ENCODE assay signal across 9 cellular contexts in genomic region chr3:64266065-64266874, GRCh38. TPM values are rescaled to one million over a fixed set of nuclear protein-coding genes. Genes with fewer than 3 reads are reported as not detected.
A peak's percentile ranks its signal among the peaks of the same experiment; 100 is the strongest.
DNase-seq lines count a peak whose midpoint lies in the region; ATAC-seq, FAIRE-seq and TF ChIP-seq lines count a peak whose summit lies in the region.
"Had no signal": no experiment of that assay in that cellular context is flagged by ENCODE, and none has a peak within 500 bp of the region (broad histone marks: within the 10 kb centered on the region; RNA-seq: fewer than 3 reads in every experiment).

No MANE protein-coding gene starts in this region.

- WGBS in HUES64, result 57% methylated on average over 7 of the region's 7 CpGs
- WGBS in HepG2 (ENCODE audit: low lambda C conversion rate), result 17% methylated on average over 7 of the region's 7 CpGs
- 30 to 36% methylated on average over 7 of the region's 7 CpGs for WGBS in testis, 2 donors

- no peak for FAIRE-seq in HepG2 (lab: Jason Lieb, UNC)

- TF ChIP-seq RAD21 in HepG2 (CRISPR knock-in tag; IDR thresholded peaks at IDR 0.05), result no peak

- no peak overlapping the region for H3K4me2 ChIP-seq in HepG2 (ENCODE audit: low read depth, low read length)

- peaks cover 20 to 89% (median 28%) of the 10 kb centered on the region in 5 donors for H3K27me3 Mint-ChIP-seq in naive thymus-derived CD8-positive, alpha-beta T cell
- peaks cover 26% of the 10 kb centered on the region for H3K27me3 Mint-ChIP-seq in activated T-helper 1 cell treated with anti-CD3 and anti-CD28 coated beads, Interleukin-12 subunit alpha, Interleukin-12 subunit beta, Interleukin-2, Interleukin-4 antibody, amounts not matched to agents 30 ng/mL and 10 ng/mL and 1 ng/mL, durations not matched to agents 14 hours and 24 hours and 36 hours (ENCODE audit: insufficient read depth)
- H3K27me3 Mint-ChIP-seq in activated CD4-positive, alpha-beta memory T cell treated with anti-CD3 and anti-CD28 coated beads for 36 hours, result peaks cover 22% of the 10 kb centered on the region

- H3K9me3 ChIP-seq in HUES64 (ENCODE audit: insufficient read depth, low read depth, low read length) (peaks cover 8% of the 10 kb centered on the region; the same call in 1 of the 2 replicates), HepG2 (ENCODE audit: low read length) (peaks cover 9% of the 10 kb centered on the region), testis (no peaks in the 10 kb centered on the region)

- no TSS peak for BruUV-seq in HepG2 (replicated peaks; lab: Mats Ljungman, UMichigan)

- peaks cover 0 to 2% (median 0%) of the 10 kb centered on the region in 3 donors for H3K36me3 Mint-ChIP-seq in naive thymus-derived CD8-positive, alpha-beta T cell
- H3K36me3 Mint-ChIP-seq in activated T-helper 1 cell treated with anti-CD3 and anti-CD28 coated beads, Interleukin-12 subunit alpha, Interleukin-12 subunit beta, Interleukin-2, Interleukin-4 antibody, amounts not matched to agents 30 ng/mL and 10 ng/mL and 1 ng/mL, durations not matched to agents 14 hours and 24 hours and 36 hours (ENCODE audit: low read depth), result no peaks in the 10 kb centered on the region
- H3K36me3 Mint-ChIP-seq in activated CD4-positive, alpha-beta memory T cell treated with anti-CD3 and anti-CD28 coated beads for 36 hours, result no peaks in the 10 kb centered on the region

- CTCF ChIA-PET in HepG2 (lab: Yijun Ruan, JAX; ENCODE audit: low intra/inter-chr PET ratio, low total read pairs), result no interaction called here
- CTCF ChIA-PET in activated CD4-positive, alpha-beta memory T cell treated with anti-CD3 and anti-CD28 coated beads for 36 hours (lab: Charles Lee), result no interaction called here

- peaks cover 0 to 10% (median 2%) of the 10 kb centered on the region in 9 donors for H3K9me3 Mint-ChIP-seq in naive thymus-derived CD8-positive, alpha-beta T cell
- no peaks in the 10 kb centered on the region for H3K9me3 Mint-ChIP-seq in activated T-helper 1 cell treated with anti-CD3 and anti-CD28 coated beads, Interleukin-12 subunit alpha, Interleukin-12 subunit beta, Interleukin-2, Interleukin-4 antibody, amounts not matched to agents 30 ng/mL and 10 ng/mL and 1 ng/mL, durations not matched to agents 14 hours and 24 hours and 36 hours
- no peaks in the 10 kb centered on the region for H3K9me3 Mint-ChIP-seq in activated CD4-positive, alpha-beta memory T cell treated with anti-CD3 and anti-CD28 coated beads for 36 hours

- ATAC-seq in HepG2, result peak; percentile 31; the same call in 2 of the 3 replicates
- ATAC-seq in naive thymus-derived CD8-positive, alpha-beta T cell, result no peak
- no peak for ATAC-seq in GM19035 (IDR thresholded peaks at IDR 0.05; ENCODE audit: unreplicated experiment)

- TF ChIP-seq POLR2A in HepG2 (IDR thresholded peaks at IDR 0.05; ENCODE audit: insufficient read depth in 1 of 2, low read depth in 2 of 2, low read length in 2 of 2) (no peak), testis (IDR thresholded peaks at IDR 0.05) (no peak)

- in situ Hi-C loops in HepG2 (cut with HindIII; ENCODE audit: extremely low pct_ligation_motif_present, low pct_unique_long_range_greater_than_20kb), result no loop called here

- H3K4me1 ChIP-seq in HUES64 (ENCODE audit: insufficient read depth, low read length), result peaks cover 25% of the 10 kb centered on the region
- H3K4me1 ChIP-seq in HepG2 (ENCODE audit: insufficient read depth, low read length), result peaks cover 27% of the 10 kb centered on the region
- peaks cover 12% of the 10 kb centered on the region for H3K4me1 ChIP-seq in testis

- intact Hi-C loops in HepG2 (cut with micrococcal nuclease; ENCODE audit: unreplicated experiment) (no loop called here), testis (cut with DNase I; ENCODE audit: low total_unique reads) (loop anchor here (5.0 kb wide), 1 partner anchor 44 kb away; no protein-coding TSS in a partner anchor)
- intact Hi-C loops in activated T-helper 1 cell treated with anti-CD3 and anti-CD28 coated beads, Interleukin-12 subunit alpha, Interleukin-12 subunit beta, Interleukin-2, Interleukin-4 antibody, amounts not matched to agents 30 ng/mL and 10 ng/mL and 1 ng/mL, durations not matched to agents 14 hours and 24 hours and 36 hours (cut with micrococcal nuclease), result no loop called here
- intact Hi-C loops in activated CD4-positive, alpha-beta memory T cell treated with anti-CD3 and anti-CD28 coated beads for 36 hours (cut with micrococcal nuclease), result no loop called here

- H3K27ac ChIP-seq in HUES64 (ENCODE audit: low read depth, low read length) (no peak overlapping the region), HepG2 (ENCODE audit: extremely low read length, insufficient read depth, low read length) (no peak overlapping the region), testis (peak overlapping the region; percentile 76 to 84)

- no peak for TF ChIP-seq EP300 in HepG2 (IDR thresholded peaks at IDR 0.05; ENCODE audit: low read depth in 2 of 2, low read length in 2 of 2)
- no peak for TF ChIP-seq EP300 in HepG2 (CRISPR knock-in tag; IDR thresholded peaks at IDR 0.05; ENCODE audit: borderline replicate concordance)

- H3K36me3 ChIP-seq in HUES64 (ENCODE audit: insufficient read depth, low read length) (no peaks in the 10 kb centered on the region), HepG2 (replicated peaks in 1 of 2; ENCODE audit: control insufficient read depth in 1 of 2, insufficient read depth in 2 of 2, low read length in 2 of 2) (no peaks in the 10 kb centered on the region), testis (ENCODE audit: low read depth, missing control alignments) (no peaks in the 10 kb centered on the region)

- no peaks in the 10 kb centered on the region for H3K4me1 Mint-ChIP-seq in naive thymus-derived CD8-positive, alpha-beta T cell
- H3K4me1 Mint-ChIP-seq in activated T-helper 1 cell treated with anti-CD3 and anti-CD28 coated beads, Interleukin-12 subunit alpha, Interleukin-12 subunit beta, Interleukin-2, Interleukin-4 antibody, amounts not matched to agents 30 ng/mL and 10 ng/mL and 1 ng/mL, durations not matched to agents 14 hours and 24 hours and 36 hours (ENCODE audit: low read depth), result no peaks in the 10 kb centered on the region
- H3K4me1 Mint-ChIP-seq in activated CD4-positive, alpha-beta memory T cell treated with anti-CD3 and anti-CD28 coated beads for 36 hours (ENCODE audit: low read depth), result no peaks in the 10 kb centered on the region

- H3K27me3 ChIP-seq in HUES64 (ENCODE audit: insufficient read depth, low read length) (no peaks in the 10 kb centered on the region), HepG2 (ENCODE audit: control insufficient read depth in 1 of 2, insufficient read depth in 2 of 2, low read length in 2 of 2) (peaks cover 0 to 23% of the 10 kb centered on the region in 2 experiments; a peak in 2 of 5 replicates), testis (no peaks in the 10 kb centered on the region)

- no peak overlapping the region for H2AFZ ChIP-seq in HepG2 (ENCODE audit: low read length)

- H3K4me3 Mint-ChIP-seq in naive thymus-derived CD8-positive, alpha-beta T cell, result no peak overlapping the region
- H3K4me3 Mint-ChIP-seq in activated T-helper 1 cell treated with anti-CD3 and anti-CD28 coated beads, Interleukin-12 subunit alpha, Interleukin-12 subunit beta, Interleukin-2, Interleukin-4 antibody, amounts not matched to agents 30 ng/mL and 10 ng/mL and 1 ng/mL, durations not matched to agents 14 hours and 24 hours and 36 hours, result no peak overlapping the region
- no peak overlapping the region for H3K4me3 Mint-ChIP-seq in activated CD4-positive, alpha-beta memory T cell treated with anti-CD3 and anti-CD28 coated beads for 36 hours

- POLR2A ChIA-PET in HepG2 (lab: Yijun Ruan, JAX), result no interaction called here
- POLR2A ChIA-PET in naive thymus-derived CD8-positive, alpha-beta T cell (lab: Charles Lee), result no interaction called here
- POLR2A ChIA-PET in activated CD4-positive, alpha-beta memory T cell treated with anti-CD3 and anti-CD28 coated beads for 36 hours (lab: Charles Lee), result no interaction called here

- DNase-seq in choroid plexus epithelial cell (ENCODE audit: low read depth) (peak; percentile 88), HepG2 (ENCODE audit: low spot score) (peak; percentile 3), testis (peak; percentile 41)
- no peak for DNase-seq in naive thymus-derived CD8-positive, alpha-beta T cell
- no peak for DNase-seq in activated T-helper 1 cell treated with anti-CD3 and anti-CD28 coated beads, Interleukin-12 subunit alpha, Interleukin-12 subunit beta, Interleukin-2, Interleukin-4 antibody, amounts not matched to agents 30 ng/mL and 10 ng/mL and 1 ng/mL, durations not matched to agents 14 hours and 24 hours and 36 hours (ENCODE audit: low spot score)
- no peak for DNase-seq in activated CD4-positive, alpha-beta memory T cell treated with anti-CD3 and anti-CD28 coated beads for 36 hours
- DNase-seq: NCI-H345 had no signal

- TF ChIP-seq CTCF in choroid plexus epithelial cell (conservative IDR thresholded peaks at IDR 0.05; ENCODE audit: low read depth, low read length) (no peak), HepG2 (CRISPR knock-in tag; IDR thresholded peaks at IDR 0.05) (no peak), testis (IDR thresholded peaks at IDR 0.05) (no peak)

- H4K20me1 ChIP-seq in HepG2 (ENCODE audit: insufficient read depth, low read length), result no peaks in the 10 kb centered on the region

- H3K4me3 ChIP-seq in HUES64 (ENCODE audit: low read length) (peak overlapping the region; percentile 64; the same call in 1 of the 2 replicates), choroid plexus epithelial cell (ENCODE audit: low read depth, low read length) (peak overlapping the region; percentile 74), HepG2 (replicated peaks in 1 of 3; ENCODE audit: insufficient read depth in 1 of 3, low read depth in 2 of 3, low read length in 3 of 3) (no peak overlapping the region), testis (peak overlapping the region; percentile 65)

- H3K9ac ChIP-seq in HUES64 (ENCODE audit: low read depth, low read length) (no peak overlapping the region), HepG2 (ENCODE audit: insufficient read depth, low read depth, low read length) (no peak overlapping the region)

- H3K79me2 ChIP-seq in HepG2 (ENCODE audit: insufficient read depth, low read length), result no peaks in the 10 kb centered on the region

- no peak overlapping the region for H3K27ac Mint-ChIP-seq in naive thymus-derived CD8-positive, alpha-beta T cell
- no peak overlapping the region for H3K27ac Mint-ChIP-seq in activated T-helper 1 cell treated with anti-CD3 and anti-CD28 coated beads, Interleukin-12 subunit alpha, Interleukin-12 subunit beta, Interleukin-2, Interleukin-4 antibody, amounts not matched to agents 30 ng/mL and 10 ng/mL and 1 ng/mL, durations not matched to agents 14 hours and 24 hours and 36 hours
- H3K27ac Mint-ChIP-seq in activated CD4-positive, alpha-beta memory T cell treated with anti-CD3 and anti-CD28 coated beads for 36 hours, result no peak overlapping the region

RNA-seq across cellular contexts. Expression of gene PRICKLE2, which starts 41.0 kb away (rescaled TPM):
- polyA plus RNA-seq in HUES64 (2013, experiment 1 of 2), result 3.3 TPM
- polyA plus RNA-seq in HUES64 (2013, experiment 2 of 2), result 4.4 TPM
- 0.04 and 0.07 TPM in 2 replicates for total RNA-seq in HepG2 (2016; rRNA removed; fragmentation: Illumina TruSeq; extraction: Trizol)
- total RNA-seq in HepG2 (2016; cell fraction: cytosol; rRNA removed; fragmentation: Illumina TruSeq; extraction: Trizol; ENCODE audit: low read depth), result not detected in 2 replicates
- 0.02 and 0.04 TPM in 2 replicates for total RNA-seq in HepG2 (2016; cell fraction: insoluble cytoplasmic fraction; rRNA removed; fragmentation: Illumina TruSeq; extraction: Trizol)
- total RNA-seq in HepG2 (2016; cell fraction: membrane; rRNA removed; fragmentation: Illumina TruSeq; extraction: Trizol), result 0.06 TPM in 1 of 2 replicates, not detected in the other
- total RNA-seq in HepG2 (2016; cell fraction: nucleus; rRNA removed; fragmentation: Illumina TruSeq; extraction: Trizol), result 0.22 and 0.87 TPM in 2 replicates
- polyA plus RNA-seq in HepG2 (2011; rRNA removed), result 0.01 TPM in 2 replicates
- 0.01 and 0.03 TPM in 2 replicates for polyA plus RNA-seq in HepG2 (2011; cell fraction: cytosol; rRNA removed)
- 0.02 and 0.16 TPM in 2 replicates for polyA plus RNA-seq in HepG2 (2011; cell fraction: nucleus; rRNA removed)
- polyA plus RNA-seq in HepG2 (2012), result 0.07 TPM in 1 of 2 replicates, not detected in the other
- not detected in 2 replicates for polyA plus RNA-seq in HepG2 (2016; cell fraction: cytosol; fragmentation: Illumina TruSeq; extraction: Trizol; ENCODE audit: low read depth)
- polyA plus RNA-seq in HepG2 (2016; cell fraction: insoluble cytoplasmic fraction; fragmentation: Illumina TruSeq; extraction: Trizol; ENCODE audit: low read depth), result not detected in 2 replicates
- polyA plus RNA-seq in HepG2 (2016; cell fraction: membrane; fragmentation: Illumina TruSeq; extraction: Trizol; ENCODE audit: low read depth), result not detected in 2 replicates
- 0.12 TPM in 1 of 2 replicates, not detected in the other for polyA plus RNA-seq in HepG2 (2016; cell fraction: nucleus; fragmentation: Illumina TruSeq; extraction: Trizol; ENCODE audit: insufficient read depth, low read depth)
- 0.09 and 0.20 TPM in 2 replicates for polyA minus RNA-seq in HepG2 (2011; rRNA and poly(A)+ RNA removed; ENCODE audit: low replicate concordance)
- not detected in 2 replicates for polyA minus RNA-seq in HepG2 (2011; cell fraction: cytosol; rRNA and poly(A)+ RNA removed)
- polyA minus RNA-seq in HepG2 (2011; cell fraction: nucleus; rRNA and poly(A)+ RNA removed), result under 0.01 TPM in 1 of 2 replicates, not detected in the other
- 10 to 100 TPM in 1 of 2 donors, 1 to 10 TPM in 1; 9.1 to 10.1 TPM for total RNA-seq in testis
- polyA plus RNA-seq in testis (ENCODE audit: insufficient read depth, low read depth, low replicate concordance), result 5.5 TPM
- not detected for total RNA-seq in naive thymus-derived CD8-positive, alpha-beta T cell
- polyA plus RNA-seq in naive thymus-derived CD8-positive, alpha-beta T cell, result not detected
- not detected in 2 replicates for total RNA-seq in activated T-helper 1 cell treated with anti-CD3 and anti-CD28 coated beads, Interleukin-12 subunit alpha, Interleukin-12 subunit beta, Interleukin-2, Interleukin-4 antibody, amounts not matched to agents 30 ng/mL and 10 ng/mL and 1 ng/mL, durations not matched to agents 14 hours and 24 hours and 36 hours
- not detected for total RNA-seq in activated CD4-positive, alpha-beta memory T cell treated with anti-CD3 and anti-CD28 coated beads for 36 hours

Comparison
In these comparisons a context has a peak if more than half of its experiments do, and no peak if none do; other contexts are left out.
1. H3K27ac ChIP-seq: peak in testis (2 of 2); none in HUES64 (single experiment) and HepG2 (single experiment).
2. H3K4me3 ChIP-seq: peak in HUES64 (single experiment), choroid plexus epithelial cell (single experiment) and testis (2 of 2); none in HepG2 (0 of 3).
3. DNase-seq: peak in choroid plexus epithelial cell (single experiment), HepG2 (single experiment) and testis (single experiment); none in naive thymus-derived CD8-positive, alpha-beta T cell (0 of 10), activated T-helper 1 cell treated with anti-CD3 and anti-CD28 coated beads, Interleukin-12 subunit alpha, Interleukin-12 subunit beta, Interleukin-2, Interleukin-4 antibody, amounts not matched to agents 30 ng/mL and 10 ng/mL and 1 ng/mL, durations not matched to agents 14 hours and 24 hours and 36 hours (single experiment) and activated CD4-positive, alpha-beta memory T cell treated with anti-CD3 and anti-CD28 coated beads for 36 hours (single experiment).